1 cellular context compared by ENCODE assay signal in genomic region chr9:76394023-76394895, GRCh38.
A peak's percentile ranks its signal among the peaks of the same experiment; 100 is the strongest.
TF ChIP-seq lines count a peak whose summit lies in the region.

RFK (minus strand) TSS chr9:76394426; CDS start chr9:76394171, 255 bp downstream.

TF ChIP-seq in HepG2, 621 proteins besides CTCF, POLR2A, EP300 and RAD21 (continued from another document and continues in another):
- TF ChIP-seq ZNF382 (CRISPR knock-in tag; IDR thresholded peaks at IDR 0.05; ENCODE audit: borderline replicate concordance) (no peak), SIX4 (CRISPR knock-in tag; IDR thresholded peaks at IDR 0.05) (no peak), HNRNPUL1 (IDR thresholded peaks at IDR 0.05; ENCODE audit: low read depth, low read length) (no peak; the same call in 1 of the 2 replicates), CAMTA2 (CRISPR knock-in tag; IDR thresholded peaks at IDR 0.05; ENCODE audit: borderline replicate concordance) (no peak; the same call in 1 of the 2 replicates), KAT2B (IDR thresholded peaks at IDR 0.05; ENCODE audit: borderline replicate concordance, low read depth, low read length) (no peak), HNRNPK (IDR thresholded peaks at IDR 0.05; ENCODE audit: low read depth, low read length, poor library complexity, severe bottlenecking) (peak; percentile 76), ZNF709 (CRISPR knock-in tag; IDR thresholded peaks at IDR 0.05) (0 out of 2 replicates have a peak, but pooled peaks have one; percentile 40), STAG1 (CRISPR knock-in tag; IDR thresholded peaks at IDR 0.05) (peak; percentile 72), ZNF546 (CRISPR knock-in tag; conservative IDR thresholded peaks at IDR 0.05) (no peak), ZSCAN12 (CRISPR knock-in tag; IDR thresholded peaks at IDR 0.05) (peak; percentile 45; the same call in 1 of the 2 replicates), ZMYM2 (CRISPR knock-in tag; IDR thresholded peaks at IDR 0.05) (no peak), ZNF552 (CRISPR knock-in tag; IDR thresholded peaks at IDR 0.05; ENCODE audit: borderline replicate concordance) (peak; percentile 82; the same call in 1 of the 2 replicates), GATAD2A (CRISPR knock-in tag; IDR thresholded peaks at IDR 0.05) (no peak), CREB1 (IDR thresholded peaks at IDR 0.05) (no peak), CREB1 (CRISPR knock-in tag; IDR thresholded peaks at IDR 0.05) (no peak), TBX2 (CRISPR knock-in tag; IDR thresholded peaks at IDR 0.05; ENCODE audit: borderline replicate concordance) (peak; percentile 64), ZMYM4 (CRISPR knock-in tag; IDR thresholded peaks at IDR 0.05) (peak; percentile 52; the same call in 1 of the 2 replicates), XRCC5 (optimal IDR thresholded peaks at IDR 0.05; ENCODE audit: low read length) (no peak), ZNF510 (CRISPR knock-in tag; IDR thresholded peaks at IDR 0.05; ENCODE audit: low read depth) (peak; percentile 38; the same call in 1 of the 2 replicates), KMT2B (CRISPR knock-in tag; IDR thresholded peaks at IDR 0.05) (peak; percentile 24), ZZZ3 (CRISPR knock-in tag; IDR thresholded peaks at IDR 0.05; ENCODE audit: borderline replicate concordance) (peak; percentile 62; the same call in 1 of the 2 replicates), ERF (CRISPR knock-in tag; IDR thresholded peaks at IDR 0.05) (peak; percentile 28; the same call in 1 of the 2 replicates), RNF2 (conservative IDR thresholded peaks at IDR 0.05; ENCODE audit: low read depth) (peak; percentile 74; the same call in 1 of the 2 replicates), ZNF33A (CRISPR knock-in tag; IDR thresholded peaks at IDR 0.05; ENCODE audit: borderline replicate concordance) (no peak; the same call in 1 of the 2 replicates), ZNF776 (CRISPR knock-in tag; IDR thresholded peaks at IDR 0.05) (peak; percentile 89), MATR3 (CRISPR knock-in tag; IDR thresholded peaks at IDR 0.05) (no peak), ZNF333 (CRISPR knock-in tag; IDR thresholded peaks at IDR 0.05; ENCODE audit: borderline replicate concordance) (peak; percentile 90; the same call in 1 of the 2 replicates), ADNP (CRISPR knock-in tag; IDR thresholded peaks at IDR 0.05) (no peak), TEAD3 (CRISPR knock-in tag; optimal IDR thresholded peaks at IDR 0.05; ENCODE audit: borderline replicate concordance) (peak; percentile 70), ZNF674 (CRISPR knock-in tag; IDR thresholded peaks at IDR 0.05; ENCODE audit: low read depth) (no peak; the same call in 1 of the 2 replicates), NR1H2 (CRISPR knock-in tag; IDR thresholded peaks at IDR 0.05; ENCODE audit: borderline replicate concordance, low read depth) (peak; percentile 22; the same call in 1 of the 2 replicates), REXO4 (CRISPR knock-in tag; IDR thresholded peaks at IDR 0.05; ENCODE audit: borderline replicate concordance) (no peak), TSC22D2 (CRISPR knock-in tag; IDR thresholded peaks at IDR 0.05; ENCODE audit: borderline replicate concordance) (no peak), ELF4 (CRISPR knock-in tag; IDR thresholded peaks at IDR 0.05; ENCODE audit: borderline replicate concordance) (no peak), GZF1 (CRISPR knock-in tag; IDR thresholded peaks at IDR 0.05) (no peak), ZNF160 (CRISPR knock-in tag; IDR thresholded peaks at IDR 0.05) (no peak), ZNF883 (CRISPR knock-in tag; IDR thresholded peaks at IDR 0.05; ENCODE audit: not compliant biosample characterization) (peak; percentile 73), SMYD3 (CRISPR knock-in tag; IDR thresholded peaks at IDR 0.05) (peak; percentile 37; the same call in 1 of the 2 replicates), UBTF (CRISPR knock-in tag; IDR thresholded peaks at IDR 0.05) (peak; percentile 92), ZBTB25 (CRISPR knock-in tag; IDR thresholded peaks at IDR 0.05) (no peak; the same call in 1 of the 2 replicates), ARID2 (CRISPR knock-in tag; IDR thresholded peaks at IDR 0.05; ENCODE audit: borderline replicate concordance) (no peak), E2F1 (CRISPR knock-in tag; IDR thresholded peaks at IDR 0.05) (peak; percentile 13; the same call in 1 of the 2 replicates), SMAD3 (CRISPR knock-in tag; IDR thresholded peaks at IDR 0.05) (no peak), ZNF839 (CRISPR knock-in tag; IDR thresholded peaks at IDR 0.05; ENCODE audit: borderline replicate concordance) (no peak), GLMP (CRISPR knock-in tag; IDR thresholded peaks at IDR 0.05; ENCODE audit: borderline replicate concordance) (no peak), FOXC1 (CRISPR knock-in tag; IDR thresholded peaks at IDR 0.05; ENCODE audit: borderline replicate concordance) (peak; percentile 38; the same call in 1 of the 2 replicates), PRDM15 (CRISPR knock-in tag; IDR thresholded peaks at IDR 0.05) (0 out of 2 replicates have a peak, but pooled peaks have one; percentile 55), KDM3A (CRISPR knock-in tag; IDR thresholded peaks at IDR 0.05; ENCODE audit: low read depth) (peak; percentile 38; the same call in 1 of the 2 replicates), ZNF557 (CRISPR knock-in tag; IDR thresholded peaks at IDR 0.05) (no peak), ZBTB10 (CRISPR knock-in tag; IDR thresholded peaks at IDR 0.05; ENCODE audit: borderline replicate concordance) (no peak; the same call in 1 of the 2 replicates), ZNF580 (CRISPR knock-in tag; IDR thresholded peaks at IDR 0.05; ENCODE audit: borderline replicate concordance, low read depth) (peak; percentile 61; the same call in 1 of the 2 replicates), IRF1 (CRISPR knock-in tag; IDR thresholded peaks at IDR 0.05; ENCODE audit: low read depth) (no peak), THYN1 (CRISPR knock-in tag; IDR thresholded peaks at IDR 0.05; ENCODE audit: borderline replicate concordance, low read depth) (no peak), POGZ (CRISPR knock-in tag; IDR thresholded peaks at IDR 0.05) (peak; percentile 83; the same call in 1 of the 2 replicates), ZNF577 (CRISPR knock-in tag; IDR thresholded peaks at IDR 0.05; ENCODE audit: borderline replicate concordance, low read depth) (0 out of 2 replicates have a peak, but pooled peaks have one; percentile 36), ZNF780A (CRISPR knock-in tag; IDR thresholded peaks at IDR 0.05) (peak; percentile 58; the same call in 1 of the 2 replicates), SCMH1 (CRISPR knock-in tag; IDR thresholded peaks at IDR 0.05; ENCODE audit: borderline replicate concordance) (no peak), HMGA1 (CRISPR knock-in tag; conservative IDR thresholded peaks at IDR 0.05) (no peak), ZMAT3 (CRISPR knock-in tag; conservative IDR thresholded peaks at IDR 0.05) (peak; percentile 41; the same call in 1 of the 2 replicates), MAFK (conservative IDR thresholded peaks at IDR 0.05 in 1 of 2, IDR thresholded peaks at IDR 0.05 in 1 of 2; ENCODE audit: low read length in 2 of 2) (no peak), ZNF432 (CRISPR knock-in tag; IDR thresholded peaks at IDR 0.05; ENCODE audit: borderline replicate concordance) (no peak), ZNF816 (CRISPR knock-in tag; IDR thresholded peaks at IDR 0.05; ENCODE audit: borderline replicate concordance) (no peak; the same call in 1 of the 2 replicates), SIX1 (CRISPR knock-in tag; IDR thresholded peaks at IDR 0.05; ENCODE audit: borderline replicate concordance) (no peak)
